11 cellular contexts compared by ENCODE assay signal in the genomic region with DNA sequence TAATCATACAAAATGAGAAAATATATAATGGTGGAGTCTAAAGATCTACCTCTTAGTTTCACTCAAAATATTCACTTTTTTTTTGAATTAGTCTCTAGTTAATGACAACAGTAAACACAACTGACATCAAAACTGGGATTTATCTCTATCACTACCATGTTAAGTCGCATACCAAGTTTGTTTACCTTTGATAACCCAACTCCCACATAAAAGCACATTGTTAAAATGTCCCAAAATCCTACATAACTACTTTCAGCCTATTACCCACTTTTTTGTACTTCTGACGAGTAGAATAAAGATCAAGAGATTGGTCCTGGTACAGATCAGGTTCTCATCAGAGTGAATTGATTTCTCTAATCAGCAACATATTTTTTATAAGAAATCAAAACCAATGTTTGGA.
"Had no signal": no experiment of that assay in that cellular context is flagged by ENCODE, and none has a peak within 500 bp of the region (broad histone marks: within the 10 kb centered on the region; RNA-seq: fewer than 3 reads in every experiment).

No MANE protein-coding gene starts in this region.

- H3K4me3 ChIP-seq: GM23248, GM23338, HAP-1 had no signal

- H3K27ac ChIP-seq: GM23248 had no signal

- H3K4me2 ChIP-seq: GM23338 had no signal

- H3K27ac Mint-ChIP-seq: GM23338, H9, HFFc6 had no signal

- ATAC-seq: GM23338, HCT116 had no signal

- H3K36me3 ChIP-seq: HAP-1 had no signal

- DNase-seq: GM23248, GOT3, H7, H9, HCEC 1CT, HFFc6 had no signal

- H2AFZ ChIP-seq: GM23248, GM23338 had no signal

- FAIRE-seq: H1, H54 had no signal

- H3K4me1 Mint-ChIP-seq: GM23338, H9 had no signal

- H3K9me3 ChIP-seq: HAP-1 had no signal

- H3K9ac ChIP-seq: GM23248 had no signal

- H3K4me3 Mint-ChIP-seq: GM23338, H9, HFFc6 had no signal

- H3K9me3 Mint-ChIP-seq: GM23338, H9 had no signal

- H3K4me1 ChIP-seq: HAP-1 had no signal
